ENCODE assay signal across 6 cellular contexts in genomic region chr11:62592216-62592815, GRCh38.
DNase-seq lines count a peak whose midpoint lies in the region; TF ChIP-seq lines count a peak whose summit lies in the region.

No MANE protein-coding gene starts in this region.

- peak overlapping the region; percentile 57 for H3K4me3 ChIP-seq in effector memory CD4-positive, alpha-beta T cell (ENCODE audit: insufficient read depth, low read depth, low read length, poor library complexity, severe bottlenecking)
- H3K4me3 ChIP-seq in retinal pigment epithelial cell (ENCODE audit: low read length) = peak overlapping the region; percentile 57

- no peaks in the 10 kb centered on the region for H3K9me3 ChIP-seq in effector memory CD4-positive, alpha-beta T cell (ENCODE audit: control insufficient read depth, low read length)

- no peaks in the 10 kb centered on the region for H3K27me3 ChIP-seq in effector memory CD4-positive, alpha-beta T cell (replicated peaks; ENCODE audit: control insufficient read depth, insufficient read depth, low read length, poor library complexity, severe bottlenecking)

- H3K27ac ChIP-seq in effector memory CD4-positive, alpha-beta T cell (ENCODE audit: insufficient read depth, low read length, poor library complexity, severe bottlenecking) = peak overlapping the region; percentile 89

- H3K36me3 ChIP-seq in effector memory CD4-positive, alpha-beta T cell (ENCODE audit: control insufficient read depth, insufficient read depth, low read length) = peaks cover 36% of the 10 kb centered on the region

- DNase-seq in NCI-H510A treated with DMSO at 0.1 percent for 48 hours (lab: John Stamatoyannopoulos, UW) = peak; percentile 34
- no peak for DNase-seq in NCI-H510A (lab: John Stamatoyannopoulos, UW)
- DNase-seq in effector memory CD4-positive, alpha-beta T cell = no peak
- no peak for DNase-seq in retinal pigment epithelial cell (ENCODE audit: low read depth)
- DNase-seq in COLO668 (lab: John Stamatoyannopoulos, UW; ENCODE audit: unreplicated experiment) = no peak
- no peak for DNase-seq in HK-2 (ENCODE audit: unreplicated experiment)

- no peak for TF ChIP-seq CTCF in retinal pigment epithelial cell (conservative IDR thresholded peaks at IDR 0.05; ENCODE audit: low read depth, low read length)

- peaks cover 20% of the 10 kb centered on the region for H3K4me1 ChIP-seq in effector memory CD4-positive, alpha-beta T cell (ENCODE audit: control insufficient read depth, insufficient read depth, low read length, poor library complexity, severe bottlenecking)
